Comparison of ENCODE assay signal across 10 cellular contexts in the genomic region with DNA sequence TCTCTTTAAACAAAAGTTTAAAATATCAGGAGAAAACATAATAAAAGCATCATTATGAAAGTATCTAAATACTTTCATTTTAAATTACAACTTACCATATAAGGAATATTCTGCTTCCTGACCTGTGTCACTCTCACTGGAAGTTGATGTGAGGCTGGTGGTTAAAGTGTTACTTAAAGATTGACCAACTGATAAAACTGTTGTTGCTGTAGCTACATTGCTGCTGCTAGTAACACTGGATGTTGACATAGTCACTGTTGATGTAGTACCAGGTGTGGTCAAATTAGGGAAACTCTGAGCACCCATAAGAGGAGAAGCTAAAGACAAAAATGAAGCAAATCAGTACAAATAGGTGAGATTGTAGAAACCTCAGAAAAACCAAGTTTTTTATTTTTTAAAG.
DNase-seq lines count a peak whose midpoint lies in the region; ATAC-seq, FAIRE-seq and TF ChIP-seq lines count a peak whose summit lies in the region.
"Had no signal": no experiment of that assay in that cellular context is flagged by ENCODE, and none has a peak within 500 bp of the region (broad histone marks: within the 10 kb centered on the region; RNA-seq: fewer than 3 reads in every experiment).

No MANE protein-coding gene starts in this region.

- peak; percentile 26 for DNase-seq in stimulated activated CD4-positive, alpha-beta T cell treated with anti-CD3 and anti-CD28 coated beads, Interleukin-4, amount 100 ng/mL, for 24 hours
- no peak for DNase-seq in stimulated activated CD4-positive, alpha-beta T cell treated with anti-CD3 and anti-CD28 coated beads, Interleukin-1b, Interleukin-23, amount 100 ng/mL, for 48 hours
- no peak for DNase-seq in K562 (ENCODE audit: extremely low read depth in 1 of 4, low spot score in 3 of 4)
- no peak for DNase-seq in upper lobe of right lung
- DNase-seq in SJCRH30: no peak
- DNase-seq in D721Med (ENCODE audit: insufficient read length, low spot score): no peak
- DNase-seq in amniotic stem cell (lab: John Stamatoyannopoulos, UW): no peak
- DNase-seq: COR-L47, NCI-H524 had no signal

- POLR2A ChIA-PET in K562 (lab: Yijun Ruan, JAX): interaction anchor here (0.5 kb wide), 1 partner anchor 96 kb away, joined by 3 read pairs; no protein-coding TSS in a partner anchor

- H3K36me3 ChIP-seq in K562 (ENCODE audit: control insufficient read depth, insufficient read depth, low read length) (peaks cover 86% of the 10 kb centered on the region), upper lobe of right lung (peaks cover 90% of the 10 kb centered on the region), SJCRH30 (peaks cover 62% of the 10 kb centered on the region)

- H3K27me3 ChIP-seq in K562 (ENCODE audit: control insufficient read depth in 2 of 2, insufficient read depth in 2 of 2, low read length in 2 of 2): no peaks in the 10 kb centered on the region
- H3K27me3 ChIP-seq in upper lobe of right lung: no peaks in the 10 kb centered on the region
- no peaks in the 10 kb centered on the region for H3K27me3 ChIP-seq in SJCRH30

- H2AFZ ChIP-seq in K562 (ENCODE audit: low read depth, low read length): no peak overlapping the region

- H3K79me2 ChIP-seq in K562 (ENCODE audit: control insufficient read depth, insufficient read depth, low read length): no peaks in the 10 kb centered on the region

- TF ChIP-seq CTCF in K562 (IDR thresholded peaks at IDR 0.05 in 2 of 3, conservative IDR thresholded peaks at IDR 0.05 in 1 of 3; ENCODE audit: insufficient read depth in 2 of 3, low read depth in 1 of 3, low read length in 3 of 3) (no peak), upper lobe of right lung (IDR thresholded peaks at IDR 0.05) (no peak), D721Med (IDR thresholded peaks at IDR 0.05; ENCODE audit: insufficient read depth, missing control alignments) (no peak)

- no peaks in the 10 kb centered on the region for H3K9me1 ChIP-seq in K562 (ENCODE audit: control insufficient read depth, insufficient read depth, low read length)

- H3K4me3 ChIP-seq in K562 (no peak overlapping the region), upper lobe of right lung (no peak overlapping the region), SJCRH30 (no peak overlapping the region)

- in situ Hi-C loops in K562 (cut with MboI): no loop called here

- H4K20me1 ChIP-seq in K562 (replicated peaks; ENCODE audit: control insufficient read depth, insufficient read depth, low read length): no peaks in the 10 kb centered on the region

- no peak for TF ChIP-seq EP300 in K562 (IDR thresholded peaks at IDR 0.05; ENCODE audit: low read length)

- H3K27ac ChIP-seq in K562 (ENCODE audit: extremely low read depth, low read depth, low read length) (no peak overlapping the region), upper lobe of right lung (no peak overlapping the region), SJCRH30 (no peak overlapping the region)

- TF ChIP-seq RAD21 in K562 (CRISPR knock-in tag; conservative IDR thresholded peaks at IDR 0.05 in 1 of 2, IDR thresholded peaks at IDR 0.05 in 1 of 2): no peak

- CTCF ChIA-PET in K562 (lab: Yijun Ruan, JAX; ENCODE audit: low intra/inter-chr PET ratio): no interaction called here

- H3K4me1 ChIP-seq in K562 (replicated peaks in 1 of 2; ENCODE audit: control insufficient read depth in 2 of 2, insufficient read depth in 2 of 2, low read length in 2 of 2) (no peaks in the 10 kb centered on the region), upper lobe of right lung (peaks cover 4% of the 10 kb centered on the region), SJCRH30 (no peaks in the 10 kb centered on the region)

- H3K9me3 ChIP-seq in K562 (replicated peaks; ENCODE audit: control insufficient read depth, insufficient read depth, low read depth, low read length) (no peaks in the 10 kb centered on the region), upper lobe of right lung (no peaks in the 10 kb centered on the region), SJCRH30 (replicated peaks) (no peaks in the 10 kb centered on the region)

- TF ChIP-seq POLR2A in K562 (conservative IDR thresholded peaks at IDR 0.05): no peak

- intact Hi-C loops in K562 (cut with micrococcal nuclease): no loop called here
- intact Hi-C loops in upper lobe of right lung (cut with DNase I): no loop called here

- H3K9ac ChIP-seq in K562 (ENCODE audit: insufficient read depth in 1 of 2, low read depth in 2 of 2, low read length in 2 of 2): no peak overlapping the region

- no peak overlapping the region for H3K4me2 ChIP-seq in K562 (ENCODE audit: insufficient read depth, low read length)

- peak; percentile 87 for ATAC-seq in HG03342 (IDR thresholded peaks at IDR 0.05; ENCODE audit: unreplicated experiment)
- ATAC-seq in K562: no peak
- peak; percentile 77 for ATAC-seq in upper lobe of right lung

- BruUV-seq in K562 (replicated peaks; lab: Mats Ljungman, UMichigan): no TSS peak

- FAIRE-seq in K562 (lab: Jason Lieb, UNC): no peak
- FAIRE-seq in D721Med (lab: Jason Lieb, UNC): no peak

TF ChIP-seq in K562, 482 proteins besides CTCF, POLR2A, EP300 and RAD21:
- peak; percentile 95 for TF ChIP-seq FOXJ2 (tag; IDR thresholded peaks at IDR 0.05)
- TF ChIP-seq PML (IDR thresholded peaks at IDR 0.05; ENCODE audit: low read length): no peak
- no peak for TF ChIP-seq ZSCAN32 (CRISPR knock-in tag; IDR thresholded peaks at IDR 0.05)
- no peak for TF ChIP-seq STAT5A (IDR thresholded peaks at IDR 0.05; ENCODE audit: borderline replicate concordance, low read length)
- TF ChIP-seq PTRF (tag; IDR thresholded peaks at IDR 0.05): no peak
- TF ChIP-seq, protein P1, sequence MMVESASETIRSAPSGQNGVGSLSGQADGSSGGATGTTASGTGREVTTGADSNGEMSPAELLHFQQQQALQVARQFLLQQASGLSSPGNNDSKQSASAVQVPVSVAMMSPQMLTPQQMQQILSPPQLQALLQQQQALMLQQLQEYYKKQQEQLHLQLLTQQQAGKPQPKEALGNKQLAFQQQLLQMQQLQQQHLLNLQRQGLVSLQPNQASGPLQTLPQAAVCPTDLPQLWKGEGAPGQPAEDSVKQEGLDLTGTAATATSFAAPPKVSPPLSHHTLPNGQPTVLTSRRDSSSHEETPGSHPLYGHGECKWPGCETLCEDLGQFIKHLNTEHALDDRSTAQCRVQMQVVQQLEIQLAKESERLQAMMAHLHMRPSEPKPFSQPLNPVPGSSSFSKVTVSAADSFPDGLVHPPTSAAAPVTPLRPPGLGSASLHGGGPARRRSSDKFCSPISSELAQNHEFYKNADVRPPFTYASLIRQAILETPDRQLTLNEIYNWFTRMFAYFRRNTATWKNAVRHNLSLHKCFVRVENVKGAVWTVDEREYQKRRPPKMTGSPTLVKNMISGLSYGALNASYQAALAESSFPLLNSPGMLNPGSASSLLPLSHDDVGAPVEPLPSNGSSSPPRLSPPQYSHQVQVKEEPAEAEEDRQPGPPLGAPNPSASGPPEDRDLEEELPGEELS (CRISPR knock-in tag; IDR thresholded peaks at IDR 0.05; ENCODE audit: borderline replicate concordance): no peak
- peak; percentile 22; the same call in 1 of the 2 replicates for TF ChIP-seq RFX1 (IDR thresholded peaks at IDR 0.05)
- TF ChIP-seq HNRNPH1 (optimal IDR thresholded peaks at IDR 0.05; ENCODE audit: low read depth, low read length): no peak
- TF ChIP-seq NR2F6 (CRISPR knock-in tag; IDR thresholded peaks at IDR 0.05): no peak
- no peak for TF ChIP-seq MYBL2 (IDR thresholded peaks at IDR 0.05; ENCODE audit: low read depth)
- no peak for TF ChIP-seq MYBL2 (CRISPR knock-in tag; IDR thresholded peaks at IDR 0.05; ENCODE audit: borderline replicate concordance)
